23 cellular contexts compared by ENCODE assay signal in genomic region chr5:55708732-55709131, GRCh38. TPM values are rescaled to one million over a fixed set of nuclear protein-coding genes. Genes with fewer than 3 reads are reported as not detected.
A peak's percentile ranks its signal among the peaks of the same experiment; 100 is the strongest.
DNase-seq lines count a peak whose midpoint lies in the region.
"Had no signal": no experiment of that assay in that cellular context is flagged by ENCODE, and none has a peak within 500 bp of the region (broad histone marks: within the 10 kb centered on the region; RNA-seq: fewer than 3 reads in every experiment).

No MANE protein-coding gene starts in this region.

- H3K4me3 ChIP-seq in HAP-1 = no peak overlapping the region

- H3K27me3 ChIP-seq in HAP-1 (ENCODE audit: low read depth) = no peaks in the 10 kb centered on the region
- H3K27me3 ChIP-seq: BE2C had no signal

- H3K36me3 ChIP-seq in HAP-1 (replicated peaks) = peaks cover 6% of the 10 kb centered on the region; the same call in 1 of the 2 replicates
- H3K36me3 ChIP-seq: BE2C had no signal

- H3K4me1 ChIP-seq in HAP-1 = peaks cover 6% of the 10 kb centered on the region
- H3K4me1 ChIP-seq: BE2C had no signal

- no peaks in the 10 kb centered on the region for H3K9me3 ChIP-seq in HAP-1
- H3K9me3 ChIP-seq: BE2C had no signal

- in situ Hi-C loops in HAP-1 (cut with MboI; ENCODE audit: low sequenced_read_pairs) = loop anchor here (25.0 kb wide), 1 partner anchor 521 kb away; no protein-coding TSS in a partner anchor

- DNase-seq in NCI-H2029 (lab: John Stamatoyannopoulos, UW) (peak; percentile 1), NCI-H2029 treated with DMSO at 0.1 percent for 48 hours (lab: John Stamatoyannopoulos, UW) (no peak), HT1080 (ENCODE audit: low read depth) (peak; percentile 52), amniotic epithelial cell (ENCODE audit: low read depth) (peak; percentile 7), glomerular visceral epithelial cell (ENCODE audit: extremely low spot score) (peak; percentile 20), middle frontal gyrus (ENCODE audit: extremely low spot score, low spot score) (no peak), retina (no peak), HAP-1 (ENCODE audit: low spot score in 2 of 2) (no peak)
- DNase-seq: activated CD4-positive, CD25-positive, alpha-beta regulatory T cell treated with anti-CD3 and anti-CD28 coated beads, Interleukin-2, amount 50 U/mL, for 72 hours; BE2C; Karpas-422; NCI-H1105; NCI-H2107; NCI-H524; nucleus accumbens; right cardiac atrium; stimulated activated CD4-positive, alpha-beta T cell treated with anti-CD3 and anti-CD28 coated beads, Interleukin-12 subunit alpha, Interleukin-12 subunit beta, amount 100 ng/mL, for 4 hours; stimulated activated CD8-positive, alpha-beta memory T cell treated with anti-CD3 and anti-CD28 coated beads, Interleukin-4, amount 100 ng/mL, for 48 hours had no signal

RNA-seq across cellular contexts. Expression of gene SLC38A9, which starts 3.4 kb away (rescaled TPM):
- 17.7 and 23.8 TPM in 2 replicates for total RNA-seq in HT1080 (2014; rRNA removed; shearing (Covaris generic))
- 8.6 and 9.9 TPM in 2 replicates for polyA plus RNA-seq in HT1080 (2015; cell fraction: cytosol; rRNA removed)
- polyA plus RNA-seq in HT1080 (2015; cell fraction: nucleus; rRNA removed) = 30.6 and 41.6 TPM in 2 replicates

RNA-seq across cellular contexts. Expression of gene DDX4, which starts 29.1 kb away (rescaled TPM):
- total RNA-seq in HT1080 (2014; rRNA removed; shearing (Covaris generic)) = 0.24 TPM in 1 of 2 replicates, not detected in the other
- not detected in 2 replicates for polyA plus RNA-seq in HT1080 (2015; cell fraction: cytosol; rRNA removed)
- polyA plus RNA-seq in HT1080 (2015; cell fraction: nucleus; rRNA removed) = 0.12 TPM in 1 of 2 replicates, not detected in the other
- total RNA-seq: G401, kidney epithelial cell, lung microvascular endothelial cell, right cardiac atrium, subcutaneous adipose tissue had no signal
- polyA plus RNA-seq: right cardiac atrium, urinary bladder had no signal

Comparison
In these comparisons a context has a peak if more than half of its experiments do, and no peak if none do; other contexts are left out.
1. DNase-seq: peak in NCI-H2029 (single experiment), HT1080 (single experiment), amniotic epithelial cell (single experiment) and glomerular visceral epithelial cell (single experiment); none in NCI-H2029 treated with DMSO at 0.1 percent for 48 hours (single experiment), middle frontal gyrus (single experiment), retina (single experiment) and HAP-1 (0 of 2).